Comparison of ENCODE assay signal across 15 cellular contexts in genomic region chr1:177571485-177572076, GRCh38.
A peak's percentile ranks its signal among the peaks of the same experiment; 100 is the strongest.
DNase-seq lines count a peak whose midpoint lies in the region; ATAC-seq and TF ChIP-seq lines count a peak whose summit lies in the region.
"Had no signal": no experiment of that assay in that cellular context is flagged by ENCODE, and none has a peak within 500 bp of the region (broad histone marks: within the 10 kb centered on the region; RNA-seq: fewer than 3 reads in every experiment).

No MANE protein-coding gene starts in this region.

- H3K27me3 ChIP-seq in esophagus squamous epithelium, result peaks cover 0 to 8% (median 0%) of the 10 kb centered on the region in 4 donors

- no peaks in the 10 kb centered on the region for H3K36me3 ChIP-seq in esophagus squamous epithelium

- ATAC-seq in Right ventricle myocardium inferior (no peak), left ventricle myocardium superior (no peak), left lobe of liver (peak; percentile 82), HG02610 (IDR thresholded peaks at IDR 0.05; ENCODE audit: unreplicated experiment) (no peak)
- ATAC-seq: CD8-positive, alpha-beta T cell; K562 had no signal

- DNase-seq in Right ventricle myocardium inferior (ENCODE audit: missing footprints) (peak; percentile 61), left ventricle myocardium superior (no peak), choroid plexus epithelial cell (ENCODE audit: low read depth) (peak; percentile 13), left lobe of liver (ENCODE audit: low spot score) (peak; percentile 77), NCI-H526 (lab: John Stamatoyannopoulos, UW) (no peak), esophagus squamous epithelium (lab: John Stamatoyannopoulos, UW) (no peak)
- DNase-seq in activated effector memory CD4-positive, alpha-beta T cell treated with Interleukin-2 at 50 U/mL for 16 hours, result no peak
- DNase-seq: CD8-positive, alpha-beta T cell; GF-D8; NCI-H146; NK-92 treated with Interleukin-12 subunit alpha and Interleukin-12 subunit beta, amount 100 ng/mL, for 24 hours; SIG-M5 had no signal

- H3K4me1 ChIP-seq in esophagus squamous epithelium, result peaks cover 0 to 7% (median 0%) of the 10 kb centered on the region in 3 donors

- H3K4me3 ChIP-seq in choroid plexus epithelial cell (ENCODE audit: low read depth, low read length) (no peak overlapping the region), esophagus squamous epithelium (no peak overlapping the region)
- H3K4me3 ChIP-seq: GM23338, K562 had no signal

- intact Hi-C loops in Right ventricle myocardium inferior (cut with DNase I) (no loop called here), left ventricle myocardium superior (cut with micrococcal nuclease) (no loop called here), esophagus squamous epithelium (cut with DNase I) (no loop called here)

- no peak for TF ChIP-seq POLR2A in esophagus squamous epithelium (IDR thresholded peaks at IDR 0.05)

- H3K27ac ChIP-seq in esophagus squamous epithelium, result no peak overlapping the region

- 0 to 46% methylated on average over 1 to 4 of the region's 5 CpGs for WGBS in esophagus squamous epithelium, 2 donors

- no peaks in the 10 kb centered on the region for H3K9me3 ChIP-seq in esophagus squamous epithelium

- no peak for TF ChIP-seq CTCF in choroid plexus epithelial cell (conservative IDR thresholded peaks at IDR 0.05; ENCODE audit: low read depth, low read length)
- no peak for TF ChIP-seq CTCF in esophagus squamous epithelium (IDR thresholded peaks at IDR 0.05)

Comparison
In these comparisons a context has a peak if more than half of its experiments do, and no peak if none do; other contexts are left out.
1. DNase-seq: peak in Right ventricle myocardium inferior (single experiment), choroid plexus epithelial cell (single experiment) and left lobe of liver (single experiment); none in left ventricle myocardium superior (single experiment), activated effector memory CD4-positive, alpha-beta T cell treated with Interleukin-2 at 50 U/mL for 16 hours (single experiment), NCI-H526 (0 of 2) and esophagus squamous epithelium (single experiment).